ENCODE assay signal across 11 cellular contexts in the genomic region with DNA sequence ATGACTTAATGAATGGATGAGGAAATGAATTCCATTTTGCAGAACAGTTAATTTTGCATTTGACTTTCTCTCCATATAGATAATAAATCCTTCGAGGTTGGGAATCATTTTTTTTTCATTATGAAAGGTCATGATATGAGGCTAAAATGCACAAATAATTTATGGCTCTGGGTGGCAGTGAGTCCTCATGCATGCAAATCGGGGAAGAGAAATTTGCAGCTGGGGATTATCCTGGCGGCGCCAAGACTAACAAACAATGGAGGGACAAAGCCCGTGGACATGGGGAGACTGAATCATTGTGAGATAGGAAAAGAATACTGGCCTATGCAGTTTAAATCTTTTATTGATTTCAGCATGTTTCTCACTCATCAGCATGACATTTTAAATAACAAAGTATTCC.
DNase-seq lines count a peak whose midpoint lies in the region; ATAC-seq and TF ChIP-seq lines count a peak whose summit lies in the region.
"Had no signal": no experiment of that assay in that cellular context is flagged by ENCODE, and none has a peak within 500 bp of the region (broad histone marks: within the 10 kb centered on the region; RNA-seq: fewer than 3 reads in every experiment).

No MANE protein-coding gene starts in this region.

- WGBS in upper lobe of left lung, 2 donors, result 58 to 62% methylated on average over 5 of the region's 5 CpGs

- TF ChIP-seq EP300 in upper lobe of left lung (IDR thresholded peaks at IDR 0.05), result no peak

- no peak overlapping the region for H3K4me3 ChIP-seq in upper lobe of left lung
- H3K4me3 ChIP-seq: adrenal gland, GM23338 had no signal

- H3K36me3 ChIP-seq in upper lobe of left lung, result no peaks in the 10 kb centered on the region
- H3K36me3 ChIP-seq: adrenal gland had no signal

- H3K4me1 ChIP-seq in upper lobe of left lung, result no peaks in the 10 kb centered on the region
- H3K4me1 ChIP-seq: adrenal gland had no signal

- no peak overlapping the region for H3K27ac ChIP-seq in C4-2B
- peak overlapping the region; percentile 92 for H3K27ac ChIP-seq in caudate nucleus (ENCODE audit: low read depth, low read length)
- no peak overlapping the region for H3K27ac ChIP-seq in upper lobe of left lung
- H3K27ac ChIP-seq: adrenal gland had no signal

- no peaks in the 10 kb centered on the region for H3K27me3 ChIP-seq in upper lobe of left lung

- H3K9me3 ChIP-seq in upper lobe of left lung, result no peaks in the 10 kb centered on the region
- H3K9me3 ChIP-seq: adrenal gland had no signal

- DNase-seq in NCI-H1048 (lab: John Stamatoyannopoulos, UW), result peak; percentile 92
- peak in 58 of 61 donors; percentile 3 to 88 (median 55) for DNase-seq in caudate nucleus (lab: John Stamatoyannopoulos, UW)
- DNase-seq in medulla oblongata (ENCODE audit: extremely low spot score), result peak; percentile 93
- DNase-seq in GM19240 (ENCODE audit: insufficient read length, low spot score), result no peak
- DNase-seq in upper lobe of left lung, result no peak
- DNase-seq: islet precursor cell had no signal

- no peak for TF ChIP-seq POLR2A in upper lobe of left lung (IDR thresholded peaks at IDR 0.05)

- peak; percentile 51 for TF ChIP-seq CTCF in C4-2B (conservative IDR thresholded peaks at IDR 0.05)
- no peak for TF ChIP-seq CTCF in upper lobe of left lung (IDR thresholded peaks at IDR 0.05)

- no peak for ATAC-seq in GM21529 (IDR thresholded peaks at IDR 0.05; ENCODE audit: unreplicated experiment)
- no peak for ATAC-seq in GM21423 (IDR thresholded peaks at IDR 0.05; ENCODE audit: unreplicated experiment)
- no peak for ATAC-seq in upper lobe of left lung (ENCODE audit: low FRiP score in 2 of 2)
- ATAC-seq: GM23338 had no signal

Comparison
In these comparisons a context has a peak if more than half of its experiments do, and no peak if none do; other contexts are left out.
1. DNase-seq: peak in NCI-H1048 (single experiment), caudate nucleus (58 of 61) and medulla oblongata (single experiment); none in GM19240 (single experiment) and upper lobe of left lung (0 of 2).